Comparison of ENCODE assay signal across 7 cellular contexts in the genomic region with DNA sequence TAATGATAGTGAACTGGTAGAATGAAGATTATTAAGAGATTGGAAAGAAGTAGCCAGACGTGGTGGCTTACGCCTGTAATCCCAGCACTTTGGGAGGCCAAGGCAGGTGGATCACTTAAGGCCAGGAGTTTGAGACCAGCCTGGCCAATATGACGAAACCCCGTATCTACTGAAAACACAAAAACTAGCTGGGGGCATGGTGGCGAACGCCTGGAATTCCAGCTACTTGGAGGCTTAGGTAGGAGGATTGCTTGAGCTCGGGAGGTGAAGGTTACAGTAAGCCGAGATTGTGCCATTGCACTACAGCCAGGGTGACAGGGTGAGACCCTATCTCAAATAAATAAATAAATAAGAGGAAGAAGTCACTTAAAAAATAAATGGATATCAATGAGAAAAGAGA.
"Had no signal": no experiment of that assay in that cellular context is flagged by ENCODE, and none has a peak within 500 bp of the region (broad histone marks: within the 10 kb centered on the region; RNA-seq: fewer than 3 reads in every experiment).

No MANE protein-coding gene starts in this region.

- H3K9ac ChIP-seq: KMS-11 had no signal

- H3K27ac ChIP-seq: HL-60, KMS-11 had no signal

- H3K4me2 ChIP-seq: KMS-11 had no signal

- H3K27me3 Mint-ChIP-seq: IgD-negative memory B cell had no signal

- DNase-seq: H9, HCEC 1CT, KBM-7 had no signal

- H3K9me3 Mint-ChIP-seq: IgD-negative memory B cell had no signal

- H3K4me3 Mint-ChIP-seq: H9, IgD-negative memory B cell had no signal

- ATAC-seq: HepG2 had no signal

- H3K4me1 Mint-ChIP-seq: H9 had no signal
